Comparison of ENCODE assay signal across 17 cellular contexts in genomic region chr20:35881676-35882075, GRCh38.
"Had no signal": no experiment of that assay in that cellular context is flagged by ENCODE, and none has a peak within 500 bp of the region (broad histone marks: within the 10 kb centered on the region; RNA-seq: fewer than 3 reads in every experiment).

No MANE protein-coding gene starts in this region.

- H3K36me3 Mint-ChIP-seq: activated naive CD4-positive, alpha-beta T cell treated with anti-CD3 and anti-CD28 coated beads, Interleukin-2, amount 50 U/mL, for 72 hours had no signal

- H3K9me3 Mint-ChIP-seq: activated naive CD4-positive, alpha-beta T cell treated with anti-CD3 and anti-CD28 coated beads, Interleukin-2, amount 50 U/mL, for 72 hours had no signal

- DNase-seq: activated CD4-positive, alpha-beta T cell treated with anti-CD3 and anti-CD28 coated beads, Interleukin-2, amount 50 U/mL, for 1 hour; activated CD4-positive, CD25-positive, alpha-beta regulatory T cell treated with anti-CD3 and anti-CD28 coated beads, Interleukin-2, amount 50 U/mL, for 72 hours; activated T-cell treated with anti-CD3 and anti-CD28 coated beads, Interleukin-2, amount 50 U/mL, for 1 hour; cerebellar nuclear complex; cortex of kidney; foreskin melanocyte; hypothalamus; left ventricle myocardium superior; nucleus accumbens; stimulated activated CD4-positive, alpha-beta T cell treated with anti-CD3 and anti-CD28 coated beads, Interleukin-2, amount 100 ng/mL, for 48 hours; stimulated activated naive CD4-positive, alpha-beta T cell treated with Interleukin-2 at 50 U/mL for 16 hours; T-helper 1 cell; upper lobe of left lung; WERI-Rb-1 had no signal

- H3K4me3 ChIP-seq: thoracic aorta, upper lobe of left lung had no signal

- H3K9me3 ChIP-seq: thoracic aorta, upper lobe of left lung had no signal

- H3K36me3 ChIP-seq: thoracic aorta had no signal

- H3K27me3 ChIP-seq: upper lobe of left lung had no signal

- ATAC-seq: activated naive CD4-positive, alpha-beta T cell treated with anti-CD3 and anti-CD28 coated beads, Interleukin-2, amount 50 U/mL, for 72 hours; left ventricle myocardium superior; sciatic nerve had no signal

- H3K27ac Mint-ChIP-seq: activated naive CD4-positive, alpha-beta T cell treated with anti-CD3 and anti-CD28 coated beads, Interleukin-2, amount 50 U/mL, for 72 hours had no signal

- H3K27ac ChIP-seq: upper lobe of left lung, WERI-Rb-1 had no signal
